Comparison of ENCODE assay signal across 28 cellular contexts in the genomic region with DNA sequence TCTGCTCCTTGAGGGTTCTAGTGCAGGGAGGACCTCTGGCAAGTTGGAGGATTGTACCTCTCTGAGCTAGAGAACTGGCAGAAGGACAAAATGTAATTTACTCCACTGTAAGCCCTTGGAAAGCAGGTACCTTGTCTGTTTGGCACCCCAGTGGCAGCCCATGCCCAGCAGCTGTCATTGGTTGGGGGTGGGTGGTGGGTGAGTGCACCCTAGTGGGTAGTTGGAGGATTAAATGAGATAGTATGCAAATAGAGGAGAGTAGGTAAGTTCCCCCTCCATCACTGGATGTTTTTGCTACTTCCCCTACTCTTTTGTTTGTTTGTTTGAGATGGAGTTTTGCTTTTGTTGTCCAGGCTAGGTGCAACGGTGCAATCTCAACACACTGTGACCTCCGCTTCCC.
"Had no signal": no experiment of that assay in that cellular context is flagged by ENCODE, and none has a peak within 500 bp of the region (broad histone marks: within the 10 kb centered on the region; RNA-seq: fewer than 3 reads in every experiment).

No MANE protein-coding gene starts in this region.

- H3K27ac ChIP-seq: adrenal gland, body of pancreas, ovary, suprapubic skin, tibial nerve had no signal

- H3K36me3 ChIP-seq: adrenal gland, ovary, sigmoid colon, stomach, suprapubic skin, tibial nerve had no signal

- H3K36me3 Mint-ChIP-seq: activated naive CD8-positive, alpha-beta T cell treated with anti-CD3 and anti-CD28 coated beads for 36 hours; naive thymus-derived CD4-positive, alpha-beta T cell; stimulated activated naive B cell treated with anti-CD40 and anti-IgM and Interleukin-4, amounts not matched to agents 10 μg/mL and 1 μg/mL and 100 μg/mL, for 72 hours had no signal

- DNase-seq: activated B cell treated with CpG ODN at 0.5 μM for 24 hours; activated CD4-positive, alpha-beta T cell treated with anti-CD3 and anti-CD28 coated beads, Interleukin-2, amount 50 U/mL, for 4 hours; activated CD8-positive, alpha-beta memory T cell treated with anti-CD3 and anti-CD28 coated beads, Interleukin-2, amount 50 U/mL, for 4 hours; activated effector memory CD4-positive, alpha-beta T cell treated with anti-CD3 and anti-CD28 coated beads, Interleukin-2, amount 50 U/mL, for 16 hours; activated naive CD4-positive, alpha-beta T cell treated with anti-CD3 and anti-CD28 coated beads for 36 hours; activated naive CD8-positive, alpha-beta T cell treated with anti-CD3 and anti-CD28 coated beads for 36 hours; activated T-cell treated with anti-CD3 and anti-CD28 coated beads, Interleukin-2, amount 50 U/mL, for 1 hour; adrenal gland; aorta; body of pancreas; cortex of kidney; foreskin melanocyte; left cardiac atrium; midbrain; naive thymus-derived CD4-positive, alpha-beta T cell; ovary; sigmoid colon; small intestine; stimulated activated CD4-positive, alpha-beta T cell treated with anti-CD3 and anti-CD28 coated beads, Interleukin-1b, Interleukin-23, amount 100 ng/mL, for 48 hours; stimulated activated naive B cell treated with anti-CD40 and anti-IgM and Interleukin-4, amounts not matched to agents 10 μg/mL and 1 μg/mL and 100 μg/mL, for 72 hours; stomach; T-helper 1 cell had no signal

- H3K4me3 ChIP-seq: adrenal gland, body of pancreas, ovary, sigmoid colon, stomach, suprapubic skin, tibial nerve had no signal

- H3K27ac Mint-ChIP-seq: activated B cell treated with CpG ODN at 0.5 μM for 24 hours; activated naive CD4-positive, alpha-beta T cell treated with anti-CD3 and anti-CD28 coated beads for 36 hours; activated naive CD8-positive, alpha-beta T cell treated with anti-CD3 and anti-CD28 coated beads for 36 hours; activated T-helper 1 cell treated with anti-CD3 and anti-CD28 coated beads, Interleukin-12 subunit alpha, Interleukin-12 subunit beta, Interleukin-2, Interleukin-4 antibody, amounts not matched to agents 30 ng/mL and 10 ng/mL and 1 ng/mL, durations not matched to agents 14 hours and 24 hours and 36 hours; naive thymus-derived CD4-positive, alpha-beta T cell; progenitor cell of endocrine pancreas; stimulated activated naive B cell treated with anti-CD40 and anti-IgM and Interleukin-4, amounts not matched to agents 10 μg/mL and 1 μg/mL and 100 μg/mL, for 72 hours; T-helper 2 cell treated with Interferon-gamma antibody and Interleukin-4, amounts not matched to agents 5 μg/mL and 100 μg/mL, for 36 hours had no signal

- H3K4me1 ChIP-seq: adrenal gland, body of pancreas, suprapubic skin, tibial nerve had no signal

- H3K4me3 Mint-ChIP-seq: activated B cell treated with CpG ODN at 0.5 μM for 24 hours; activated naive CD4-positive, alpha-beta T cell treated with anti-CD3 and anti-CD28 coated beads for 36 hours; activated naive CD8-positive, alpha-beta T cell treated with anti-CD3 and anti-CD28 coated beads for 36 hours; activated T-helper 1 cell treated with anti-CD3 and anti-CD28 coated beads, Interleukin-12 subunit alpha, Interleukin-12 subunit beta, Interleukin-2, Interleukin-4 antibody, amounts not matched to agents 30 ng/mL and 10 ng/mL and 1 ng/mL, durations not matched to agents 14 hours and 24 hours and 36 hours; naive thymus-derived CD4-positive, alpha-beta T cell; stimulated activated naive B cell treated with anti-CD40 and anti-IgM and Interleukin-4, amounts not matched to agents 10 μg/mL and 1 μg/mL and 100 μg/mL, for 72 hours; T-helper 2 cell treated with Interferon-gamma antibody and Interleukin-4, amounts not matched to agents 5 μg/mL and 100 μg/mL, for 36 hours had no signal

- H3K27me3 Mint-ChIP-seq: activated B cell treated with CpG ODN at 0.5 μM for 24 hours; progenitor cell of endocrine pancreas; stimulated activated naive B cell treated with anti-CD40 and anti-IgM and Interleukin-4, amounts not matched to agents 10 μg/mL and 1 μg/mL and 100 μg/mL, for 72 hours had no signal

- H3K27me3 ChIP-seq: adrenal gland, body of pancreas, ovary, sigmoid colon, stomach, suprapubic skin, tibial nerve had no signal

- ATAC-seq: body of pancreas; esophagus mucosa; naive thymus-derived CD4-positive, alpha-beta T cell; stimulated activated naive B cell treated with anti-CD40 and anti-IgM and Interleukin-4, amounts not matched to agents 10 μg/mL and 1 μg/mL and 100 μg/mL, for 72 hours had no signal

- H3K4me1 Mint-ChIP-seq: activated B cell treated with CpG ODN at 0.5 μM for 24 hours; activated naive CD8-positive, alpha-beta T cell treated with anti-CD3 and anti-CD28 coated beads for 36 hours; naive thymus-derived CD4-positive, alpha-beta T cell; stimulated activated naive B cell treated with anti-CD40 and anti-IgM and Interleukin-4, amounts not matched to agents 10 μg/mL and 1 μg/mL and 100 μg/mL, for 72 hours had no signal

- H3K9me3 Mint-ChIP-seq: activated B cell treated with CpG ODN at 0.5 μM for 24 hours; activated naive CD4-positive, alpha-beta T cell treated with anti-CD3 and anti-CD28 coated beads for 36 hours; activated naive CD8-positive, alpha-beta T cell treated with anti-CD3 and anti-CD28 coated beads for 36 hours; activated T-helper 1 cell treated with anti-CD3 and anti-CD28 coated beads, Interleukin-12 subunit alpha, Interleukin-12 subunit beta, Interleukin-2, Interleukin-4 antibody, amounts not matched to agents 30 ng/mL and 10 ng/mL and 1 ng/mL, durations not matched to agents 14 hours and 24 hours and 36 hours; stimulated activated naive B cell treated with anti-CD40 and anti-IgM and Interleukin-4, amounts not matched to agents 10 μg/mL and 1 μg/mL and 100 μg/mL, for 72 hours; T-helper 2 cell treated with Interferon-gamma antibody and Interleukin-4, amounts not matched to agents 5 μg/mL and 100 μg/mL, for 36 hours had no signal

- H3K9me3 ChIP-seq: adrenal gland, body of pancreas, ovary, sigmoid colon, stomach, suprapubic skin, tibial nerve had no signal
